Comparison of ENCODE assay signal across 15 cellular contexts in genomic region chr12:123498126-123498825, GRCh38. TPM values are rescaled to one million over a fixed set of nuclear protein-coding genes. Genes with fewer than 3 reads are reported as not detected.
DNase-seq lines count a peak whose midpoint lies in the region; ATAC-seq and TF ChIP-seq lines count a peak whose summit lies in the region.
"Had no signal": no experiment of that assay in that cellular context is flagged by ENCODE, and none has a peak within 500 bp of the region (broad histone marks: within the 10 kb centered on the region; RNA-seq: fewer than 3 reads in every experiment).

No MANE protein-coding gene starts in this region.

- no peak overlapping the region for H3K9ac ChIP-seq in IMR-90 (ENCODE audit: low read depth, low read length)
- no peak overlapping the region for H3K9ac ChIP-seq in GM23248
- H3K9ac ChIP-seq: BLaER1 had no signal

- no peak overlapping the region for H2BK120ac ChIP-seq in IMR-90 (ENCODE audit: low read depth, low read length)

- H3K9me3 ChIP-seq in IMR-90 (ENCODE audit: control insufficient read depth, insufficient read depth, low read length): no peaks in the 10 kb centered on the region
- no peaks in the 10 kb centered on the region for H3K9me3 ChIP-seq in GM23248 (ENCODE audit: low read depth)
- H3K9me3 ChIP-seq: BLaER1 had no signal

- intact Hi-C loops in IMR-90 (cut with micrococcal nuclease): no loop called here

- H3K27ac Mint-ChIP-seq in activated T-helper 17 cell treated with anti-CD3 and anti-CD28 coated beads, Interleukin-2, amount 50 U/mL, for 72 hours: no peak overlapping the region

- dilution Hi-C loops in IMR-90 (cut with HindIII; ENCODE audit: low sequenced_read_pairs, unreplicated experiment): no loop called here

- H4K20me1 ChIP-seq in IMR-90 (ENCODE audit: insufficient read depth, low read length) (no peaks in the 10 kb centered on the region; the same call in 1 of the 2 replicates), GM23248 (ENCODE audit: insufficient read depth) (no peaks in the 10 kb centered on the region)
- H4K20me1 ChIP-seq: BLaER1 had no signal

- H2AFZ ChIP-seq in IMR-90 (replicated peaks; ENCODE audit: low read length, poor library complexity) (peak overlapping the region; percentile 43), GM23248 (no peak overlapping the region)

- H2BK15ac ChIP-seq in IMR-90 (ENCODE audit: low read depth, low read length): no peak overlapping the region

- H3K56ac ChIP-seq in IMR-90 (ENCODE audit: extremely low read depth, insufficient read depth, low read length): no peak overlapping the region

- H3K4me1 ChIP-seq in IMR-90 (ENCODE audit: control insufficient read depth, insufficient read depth, low read length): peaks cover 4% of the 10 kb centered on the region; the same call in 1 of the 2 replicates
- no peaks in the 10 kb centered on the region for H3K4me1 ChIP-seq in GM23248 (ENCODE audit: insufficient read depth)
- H3K4me1 ChIP-seq: BLaER1 had no signal

- no peak overlapping the region for H3K4me2 ChIP-seq in IMR-90 (ENCODE audit: low read depth, low read length)
- H3K4me2 ChIP-seq in GM23248 (ENCODE audit: unreplicated experiment): no peak overlapping the region
- H3K4me2 ChIP-seq: BLaER1 had no signal

- TF ChIP-seq POLR2A in IMR-90 (IDR thresholded peaks at IDR 0.05; ENCODE audit: low read depth, low read length): no peak

- H3K27me3 ChIP-seq in IMR-90 (ENCODE audit: control insufficient read depth, insufficient read depth, low read length) (no peaks in the 10 kb centered on the region), GM23248 (replicated peaks; ENCODE audit: insufficient read depth) (no peaks in the 10 kb centered on the region)
- H3K27me3 ChIP-seq: BLaER1 had no signal

- 0 out of 2 replicates have a peak, but pooled peaks cover 5% of the 10 kb centered on the region for H3K79me2 ChIP-seq in GM23248 (ENCODE audit: insufficient read depth)

- no peak overlapping the region for H3K4ac ChIP-seq in IMR-90 (ENCODE audit: low read depth, low read length)

- H3K27me3 Mint-ChIP-seq in activated T-helper 17 cell treated with anti-CD3 and anti-CD28 coated beads, Interleukin-2, amount 50 U/mL, for 72 hours: no peaks in the 10 kb centered on the region

- no peak overlapping the region for H4K5ac ChIP-seq in IMR-90 (ENCODE audit: low read depth, low read length)

- no peak for ATAC-seq in IMR-90 (ENCODE audit: low read depth)
- no peak for ATAC-seq in activated T-helper 17 cell treated with anti-CD3 and anti-CD28 coated beads, Interleukin-2, amount 50 U/mL, for 72 hours (replicated peaks)

- H4K8ac ChIP-seq in IMR-90 (ENCODE audit: low read depth in 2 of 2, low read length in 2 of 2): no peak overlapping the region

- H2AK5ac ChIP-seq in IMR-90 (ENCODE audit: low read depth, low read length): no peak overlapping the region

- 95% methylated on average over 7 of the region's 13 CpGs; no CpG with 5 or more reads in 1 of the 2 experiments for WGBS in IMR-90 (ENCODE audit: extremely low coverage in 2 of 2, insufficient read length in 1 of 2), 2 experiments
- 91 to 96% methylated on average over 13 of the region's 13 CpGs for WGBS in GM23248 (ENCODE audit: low coverage in 1 of 2, low lambda C conversion rate in 2 of 2, missing lambda C conversion rate in 2 of 2), 2 experiments

- no peak overlapping the region for H3K18ac ChIP-seq in IMR-90 (ENCODE audit: low read depth, low read length)

- TF ChIP-seq CTCF in IMR-90 (conservative IDR thresholded peaks at IDR 0.05; ENCODE audit: low read depth, low read length): no peak

- H3K4me1 Mint-ChIP-seq in activated T-helper 17 cell treated with anti-CD3 and anti-CD28 coated beads, Interleukin-2, amount 50 U/mL, for 72 hours: peaks cover 4% of the 10 kb centered on the region

- CTCF ChIA-PET in IMR-90 (lab: Yijun Ruan, JAX): no interaction called here

- H3K27ac ChIP-seq in IMR-90 (ENCODE audit: insufficient read depth, low read length) (no peak overlapping the region), GM23248 (no peak overlapping the region)
- H3K27ac ChIP-seq: BLaER1, HL-60 had no signal

- TF ChIP-seq RAD21 in IMR-90 (IDR thresholded peaks at IDR 0.05; ENCODE audit: low read length): no peak

- no TSS peak for BruUV-seq in IMR-90 (replicated peaks; lab: Mats Ljungman, UMichigan)

- H3K4me3 Mint-ChIP-seq in activated T-helper 17 cell treated with anti-CD3 and anti-CD28 coated beads, Interleukin-2, amount 50 U/mL, for 72 hours: no peak overlapping the region

- peak; percentile 20 for DNase-seq in 8988T
- peak; percentile 15 for DNase-seq in D341Med (ENCODE audit: low spot score)
- no peak for DNase-seq in IMR-90
- DNase-seq in epidermal melanocyte (ENCODE audit: insufficient read length, low spot score): peak; percentile 5
- DNase-seq in SW480 (ENCODE audit: low spot score): no peak
- DNase-seq in GM23248: no peak
- DNase-seq: MM.1S, NCI-H1417 treated with DMSO at 0.1 percent for 48 hours, NCI-H2029, NCI-H2171 treated with DMSO at 0.1 percent for 48 hours, NCI-H510A, RPMI8226 had no signal

- no peak overlapping the region for H3K23ac ChIP-seq in IMR-90 (ENCODE audit: low read depth, low read length)

- peak overlapping the region; percentile 50 for H2AK9ac ChIP-seq in IMR-90 (replicated peaks; ENCODE audit: low read depth, low read length, poor library complexity)

- peaks cover 0 to 7% of the 10 kb centered on the region in 2 experiments; a peak in 2 of 4 replicates for H3K79me1 ChIP-seq in IMR-90 (ENCODE audit: low read depth in 1 of 2, low read length in 2 of 2)

- POLR2A ChIA-PET in IMR-90 (lab: Charles Lee; ENCODE audit: unreplicated experiment): no interaction called here

- H3F3A ChIP-seq in GM23248 (ENCODE audit: insufficient read depth): no peaks in the 10 kb centered on the region

- H3K36me3 Mint-ChIP-seq in activated T-helper 17 cell treated with anti-CD3 and anti-CD28 coated beads, Interleukin-2, amount 50 U/mL, for 72 hours (ENCODE audit: low read depth): no peaks in the 10 kb centered on the region

- no peaks in the 10 kb centered on the region for H3K9me2 ChIP-seq in GM23248 (ENCODE audit: insufficient read depth)

- H3K9me1 ChIP-seq in IMR-90 (ENCODE audit: insufficient read depth, low read length): no peaks in the 10 kb centered on the region; the same call in 1 of the 2 replicates

- H3K36me3 ChIP-seq in IMR-90 (ENCODE audit: control insufficient read depth, insufficient read depth, low read length): peaks cover 23% of the 10 kb centered on the region
- H3K36me3 ChIP-seq in GM23248 (ENCODE audit: low read depth): peaks cover 9% of the 10 kb centered on the region

- H3K9me3 Mint-ChIP-seq in activated T-helper 17 cell treated with anti-CD3 and anti-CD28 coated beads, Interleukin-2, amount 50 U/mL, for 72 hours: no peaks in the 10 kb centered on the region

- H3K4me3 ChIP-seq in IMR-90 (ENCODE audit: insufficient read depth, low read depth, low read length): no peak overlapping the region
- H3K4me3 ChIP-seq in GM23248: no peak overlapping the region
- H3K4me3 ChIP-seq: BLaER1 had no signal

- H3K14ac ChIP-seq in IMR-90 (replicated peaks; ENCODE audit: low read depth, low read length): no peak overlapping the region

- no peak overlapping the region for H4K91ac ChIP-seq in IMR-90 (ENCODE audit: insufficient read depth, low read depth, low read length)

- H2BK20ac ChIP-seq in IMR-90 (ENCODE audit: low read depth, low read length): no peak overlapping the region

- in situ Hi-C loops in IMR-90 (cut with MboI; ENCODE audit: low sequenced_read_pairs) (no loop called here), GM23248 (cut with MboI) (no loop called here)

- no peak overlapping the region for H2BK5ac ChIP-seq in IMR-90 (ENCODE audit: low read depth, low read length, poor library complexity, severe bottlenecking)

TF ChIP-seq in IMR-90, 13 proteins besides CTCF, POLR2A, EP300 and RAD21 (continues in another document):
- TF ChIP-seq FOS (IDR thresholded peaks at IDR 0.05; ENCODE audit: low read depth, low read length): no peak
- TF ChIP-seq RCOR1 (IDR thresholded peaks at IDR 0.05; ENCODE audit: insufficient replicate concordance, low read length): no peak
- no peak for TF ChIP-seq USF2 (IDR thresholded peaks at IDR 0.05; ENCODE audit: low read depth, low read length)
- no peak for TF ChIP-seq CEBPB (IDR thresholded peaks at IDR 0.05; ENCODE audit: low read depth, low read length)
- no peak for TF ChIP-seq MAZ (IDR thresholded peaks at IDR 0.05; ENCODE audit: borderline replicate concordance, low read depth, low read length)
- TF ChIP-seq BHLHE40 (IDR thresholded peaks at IDR 0.05; ENCODE audit: low read depth, low read length): no peak
- TF ChIP-seq MAFK (IDR thresholded peaks at IDR 0.05; ENCODE audit: low read depth, low read length): no peak
- TF ChIP-seq MXI1 (IDR thresholded peaks at IDR 0.05; ENCODE audit: borderline replicate concordance, low read depth, low read length): no peak
- no peak for TF ChIP-seq CHD1 (IDR thresholded peaks at IDR 0.05; ENCODE audit: low read depth, low read length)
- TF ChIP-seq NFE2L2 (IDR thresholded peaks at IDR 0.05; ENCODE audit: low read depth, low read length): no peak
- no peak for TF ChIP-seq SMC3 (IDR thresholded peaks at IDR 0.05; ENCODE audit: low read depth, low read length)

RNA-seq across cellular contexts. Expression of gene RILPL1, which starts 35.2 kb away (rescaled TPM):
- 11.1 and 14.2 TPM in 2 replicates for total RNA-seq in IMR-90 (2012; rRNA removed)
- polyA plus RNA-seq in IMR-90 (2012; rRNA removed) (19.8 and 24.5 TPM in 2 replicates), GM23248 (2016; fragmentation: Nextera tagmentation; extraction: Ambion mirVana) (2.9 and 3.6 TPM in 2 replicates)
- polyA plus RNA-seq in IMR-90 (2012; cell fraction: cytosol; rRNA removed): 15.2 and 17.4 TPM in 2 replicates
- 28.5 and 34.7 TPM in 2 replicates for polyA plus RNA-seq in IMR-90 (2012; cell fraction: nucleus; rRNA removed; ENCODE audit: low replicate concordance)
- total RNA-seq in activated T-helper 17 cell treated with anti-CD3 and anti-CD28 coated beads, Interleukin-2, amount 50 U/mL, for 72 hours: 1 to 10 TPM; 3.2 to 3.5 TPM
- total RNA-seq in GM23248 (2014; rRNA removed; shearing (Covaris generic)): 16.6 and 29.8 TPM in 2 replicates

RNA-seq across cellular contexts. Expression of gene SNRNP35, which starts 40.3 kb away (rescaled TPM):
- 4.7 and 10.6 TPM in 2 replicates for total RNA-seq in IMR-90 (2012; rRNA removed)
- polyA plus RNA-seq in IMR-90 (2012; rRNA removed): 14.1 and 15.4 TPM in 2 replicates
- 4.0 and 5.3 TPM in 2 replicates for polyA plus RNA-seq in IMR-90 (2012; cell fraction: cytosol; rRNA removed)
- 5.5 and 17.8 TPM in 2 replicates for polyA plus RNA-seq in IMR-90 (2012; cell fraction: nucleus; rRNA removed; ENCODE audit: low replicate concordance)
- 10 to 100 TPM; 23.5 to 31.4 TPM for total RNA-seq in activated T-helper 17 cell treated with anti-CD3 and anti-CD28 coated beads, Interleukin-2, amount 50 U/mL, for 72 hours
- 9.8 and 19.0 TPM in 2 replicates for total RNA-seq in GM23248 (2014; rRNA removed; shearing (Covaris generic))
- polyA plus RNA-seq in GM23248 (2016; fragmentation: Nextera tagmentation; extraction: Ambion mirVana): 17.6 and 20.0 TPM in 2 replicates

Comparison
In these comparisons a context has a peak if more than half of its experiments do, and no peak if none do; other contexts are left out.
1. DNase-seq: peak in 8988T (single experiment), D341Med (single experiment) and epidermal melanocyte (single experiment); none in IMR-90 (single experiment), SW480 (single experiment) and GM23248 (single experiment).